In genomic region chr2:171225302-171225980, GRCh38 we compare ENCODE assay signal across 13 cellular contexts.
DNase-seq lines count a peak whose midpoint lies in the region; ATAC-seq and TF ChIP-seq lines count a peak whose summit lies in the region.
"Had no signal": no experiment of that assay in that cellular context is flagged by ENCODE, and none has a peak within 500 bp of the region (broad histone marks: within the 10 kb centered on the region; RNA-seq: fewer than 3 reads in every experiment).

No MANE protein-coding gene starts in this region.

- ATAC-seq in HG03354 (IDR thresholded peaks at IDR 0.05; ENCODE audit: poor library complexity, severe bottlenecking, unreplicated experiment) = no peak
- ATAC-seq: GM23338, T-cell had no signal

- in situ Hi-C loops in astrocyte of the spinal cord (cut with HindIII; ENCODE audit: low sequenced_read_pairs) = no loop called here

- no peaks in the 10 kb centered on the region for H3K4me1 Mint-ChIP-seq in nephron progenitor cell
- H3K4me1 Mint-ChIP-seq: activated naive CD8-positive, alpha-beta T cell treated with anti-CD3 and anti-CD28 coated beads, Interleukin-2, amount 10 ng/mL, durations not matched to agents 7 days and 5 days; GM23338; T-cell had no signal

- DNase-seq in ELF-1 (ENCODE audit: low read depth, low spot score) (peak; percentile 32), LHCN-M2 (ENCODE audit: low read depth) (peak; percentile 95), astrocyte of the spinal cord (ENCODE audit: low read depth, low spot score) (peak; percentile 89), nephron progenitor cell (no peak), D341Med (ENCODE audit: low spot score) (no peak), substantia nigra (lab: John Stamatoyannopoulos, UW) (no peak)
- no peak for DNase-seq in activated CD4-positive, alpha-beta T cell treated with anti-CD3 and anti-CD28 coated beads, Interleukin-2, amount 50 U/mL, for 48 hours
- DNase-seq: activated naive CD8-positive, alpha-beta T cell treated with anti-CD3 and anti-CD28 coated beads, Interleukin-2, amount 10 ng/mL, durations not matched to agents 7 days and 5 days; KBM-7; T-cell had no signal

- H3K27me3 Mint-ChIP-seq in nephron progenitor cell (ENCODE audit: low read depth, poor library complexity) = peaks cover under 1% of the 10 kb centered on the region
- H3K27me3 Mint-ChIP-seq: activated naive CD8-positive, alpha-beta T cell treated with anti-CD3 and anti-CD28 coated beads, Interleukin-2, amount 10 ng/mL, durations not matched to agents 7 days and 5 days had no signal

- peaks cover 19% of the 10 kb centered on the region for H3K9me3 Mint-ChIP-seq in nephron progenitor cell
- H3K9me3 Mint-ChIP-seq: T-cell had no signal

- TF ChIP-seq CTCF in astrocyte of the spinal cord (IDR thresholded peaks at IDR 0.05; ENCODE audit: low read depth, low read length) (peak; percentile 34), nephron progenitor cell (IDR thresholded peaks at IDR 0.05) (no peak)

- H3K27ac ChIP-seq in substantia nigra (ENCODE audit: low read depth, low read length, poor library complexity, severe bottlenecking) = no peak overlapping the region
- H3K27ac ChIP-seq: prostate gland had no signal

- H3K36me3 Mint-ChIP-seq in nephron progenitor cell (ENCODE audit: low read depth) = peaks cover 10% of the 10 kb centered on the region
- H3K36me3 Mint-ChIP-seq: T-cell had no signal

- no peak overlapping the region for H3K4me3 Mint-ChIP-seq in nephron progenitor cell
- H3K4me3 Mint-ChIP-seq: activated naive CD8-positive, alpha-beta T cell treated with anti-CD3 and anti-CD28 coated beads, Interleukin-2, amount 10 ng/mL, durations not matched to agents 7 days and 5 days; GM23338; T-cell had no signal

- H3K4me3 ChIP-seq in astrocyte of the spinal cord (ENCODE audit: low read depth, low read length) = no peak overlapping the region
- H3K4me3 ChIP-seq: GM23338, prostate gland had no signal

- peak overlapping the region; percentile 15 for H3K27ac Mint-ChIP-seq in nephron progenitor cell
- H3K27ac Mint-ChIP-seq: activated naive CD8-positive, alpha-beta T cell treated with anti-CD3 and anti-CD28 coated beads, Interleukin-2, amount 10 ng/mL, durations not matched to agents 7 days and 5 days; GM23338; T-cell had no signal

Comparison
In these comparisons a context has a peak if more than half of its experiments do, and no peak if none do; other contexts are left out.
1. DNase-seq: peak in ELF-1 (single experiment), LHCN-M2 (single experiment) and astrocyte of the spinal cord (single experiment); none in nephron progenitor cell (single experiment), activated CD4-positive, alpha-beta T cell treated with anti-CD3 and anti-CD28 coated beads, Interleukin-2, amount 50 U/mL, for 48 hours (0 of 2), D341Med (single experiment) and substantia nigra (0 of 49).